ENCODE assay signal across 1 cellular context in genomic region chr17:36602030-36602737, GRCh38.
TF ChIP-seq lines count a peak whose summit lies in the region.

No MANE protein-coding gene starts in this region.

TF ChIP-seq in GM23338, 12 proteins besides CTCF, POLR2A, EP300 and RAD21 (continued from another document):
- TF ChIP-seq ZNF462 (CRISPR knock-in tag; IDR thresholded peaks at IDR 0.05): no peak
- no peak for TF ChIP-seq STAT1 (IDR thresholded peaks at IDR 0.05; ENCODE audit: unreplicated experiment)
- no peak for TF ChIP-seq REST (IDR thresholded peaks at IDR 0.05; ENCODE audit: unreplicated experiment)
- TF ChIP-seq EZH2 (IDR thresholded peaks at IDR 0.05; ENCODE audit: low read depth, unreplicated experiment): no peak
- no peak for TF ChIP-seq CREB1 (CRISPR knock-in tag; IDR thresholded peaks at IDR 0.05; ENCODE audit: low read depth)
- no peak for TF ChIP-seq EZH2phosphoT487 (IDR thresholded peaks at IDR 0.05; ENCODE audit: unreplicated experiment)
- TF ChIP-seq ZNF114 (CRISPR knock-in tag; IDR thresholded peaks at IDR 0.05): no peak
- TF ChIP-seq ETS1 (IDR thresholded peaks at IDR 0.05): no peak
TF ChIP-seq in GM23338: peak in this region for 0.
